ENCODE assay signal across 7 cellular contexts in genomic region chrX:18931972-18932371, GRCh38. TPM values are rescaled to one million over a fixed set of nuclear protein-coding genes. Genes with fewer than 3 reads are reported as not detected.
A peak's percentile ranks its signal among the peaks of the same experiment; 100 is the strongest.
DNase-seq lines count a peak whose midpoint lies in the region; ATAC-seq and TF ChIP-seq lines count a peak whose summit lies in the region.

No MANE protein-coding gene starts in this region.

- H3K27ac Mint-ChIP-seq in neural crest cell (ENCODE audit: unreplicated experiment): no peak overlapping the region

- no peaks in the 10 kb centered on the region for H3K9me3 Mint-ChIP-seq in neural crest cell

- ATAC-seq in GM19395 (IDR thresholded peaks at IDR 0.05; ENCODE audit: unreplicated experiment): no peak

- H3K4me1 Mint-ChIP-seq in neural crest cell: peaks cover 2% of the 10 kb centered on the region

- H3K4me3 ChIP-seq in cardiac fibroblast (replicated peaks in 1 of 2; ENCODE audit: low read depth in 2 of 2, low read length in 2 of 2): no peak overlapping the region

- DNase-seq in GM10266 (ENCODE audit: extremely low spot score) (no peak), NAMALWA (ENCODE audit: low spot score) (peak; percentile 41), cardiac fibroblast (ENCODE audit: low read depth in 2 of 2) (peak; percentile 41 to 49), neural crest cell (ENCODE audit: low read depth, low spot score) (no peak), mucosa of gallbladder (ENCODE audit: low spot score) (no peak), SIG-M5 (lab: John Stamatoyannopoulos, UW) (no peak)

- TF ChIP-seq CTCF in GM10266 (IDR thresholded peaks at IDR 0.05; ENCODE audit: control insufficient read depth, insufficient read depth, low read depth, missing control alignments) (peak; percentile 21), cardiac fibroblast (IDR thresholded peaks at IDR 0.05; ENCODE audit: low read depth, low read length) (peak; percentile 40), neural crest cell (conservative IDR thresholded peaks at IDR 0.05) (peak; percentile 60)

- peaks cover 10% of the 10 kb centered on the region for H3K36me3 Mint-ChIP-seq in neural crest cell (ENCODE audit: low read depth)

- H3K27me3 Mint-ChIP-seq in neural crest cell (ENCODE audit: low read depth): no peaks in the 10 kb centered on the region

- H3K4me3 Mint-ChIP-seq in neural crest cell: no peak overlapping the region

RNA-seq across cellular contexts. Expression of gene PHKA2, which starts 51.9 kb away (rescaled TPM):
- total RNA-seq in neural crest cell: 24.7 and 28.0 TPM in 2 replicates
- 67.7 TPM for total RNA-seq in mucosa of gallbladder

Comparison
In these comparisons a context has a peak if more than half of its experiments do, and no peak if none do; other contexts are left out.
1. DNase-seq: peak in NAMALWA (single experiment) and cardiac fibroblast (2 of 2); none in GM10266 (single experiment), neural crest cell (single experiment), mucosa of gallbladder (single experiment) and SIG-M5 (single experiment).
2. Peak in every context shown above with its lines, with median percentiles within 50 percentile points of each other: CTCF ChIP-seq.